ENCODE assay signal across 9 cellular contexts in genomic region chr19:3506384-3507340, GRCh38. TPM values are rescaled to one million over a fixed set of nuclear protein-coding genes. Genes with fewer than 3 reads are reported as not detected.
DNase-seq lines count a peak whose midpoint lies in the region; ATAC-seq and TF ChIP-seq lines count a peak whose summit lies in the region.
"Had no signal": no experiment of that assay in that cellular context is flagged by ENCODE, and none has a peak within 500 bp of the region (broad histone marks: within the 10 kb centered on the region; RNA-seq: fewer than 3 reads in every experiment).

No MANE protein-coding gene starts in this region.

- H3K27ac ChIP-seq in HCT116 (ENCODE audit: low read depth, low read length) (peak overlapping the region; percentile 93), substantia nigra (ENCODE audit: low read depth, low read length, poor library complexity, severe bottlenecking) (peak overlapping the region; percentile 65)

- peak overlapping the region; percentile 88 to 90 (median 88) for H3K4me3 Mint-ChIP-seq in T-cell

- no peaks in the 10 kb centered on the region for H3K9me2 ChIP-seq in HCT116 (ENCODE audit: insufficient read depth)

- DNase-seq in GM03348 (ENCODE audit: low spot score) (peak; percentile 60), HCT116 (ENCODE audit: low read depth, low spot score) (no peak), T-cell (peak in 24 of 34 experiments; percentile 10 to 41 (median 22)), dedifferentiated amniotic fluid mesenchymal stem cell (ENCODE audit: extremely low spot score) (peak; percentile 15), lung microvascular endothelial cell (ENCODE audit: low read depth in 2 of 2) (peak; percentile 34 to 35), substantia nigra (lab: John Stamatoyannopoulos, UW) (peak in 13 of 49 donors; percentile 5 to 59 (median 39)), DMS114 treated with DMSO at 0.1 percent for 48 hours (lab: John Stamatoyannopoulos, UW; ENCODE audit: unreplicated experiment) (no peak), NCI-H510A treated with DMSO at 0.1 percent for 48 hours (lab: John Stamatoyannopoulos, UW) (no peak)

- peak overlapping the region; percentile 83 to 91 for H3K4me3 ChIP-seq in HCT116 (replicated peaks in 1 of 2; ENCODE audit: low read depth in 1 of 2, low read length in 2 of 2)

- RAD21 ChIA-PET in HCT116 (lab: Charles Lee; ENCODE audit: low non-redundant PET in 1 of 2, low total read pairs in 2 of 2, uncharacterized antibody in 2 of 2, unreplicated experiment in 2 of 2) = interaction anchor here in 1 of 2 experiments (0.6 kb wide), 1 partner anchor 206 kb away, joined by 5 read pairs; no protein-coding TSS in a partner anchor

- intact Hi-C loops in HCT116 (cut with micrococcal nuclease) = no loop called here

- no peak for TF ChIP-seq CTCF in HCT116 (IDR thresholded peaks at IDR 0.05 in 2 of 3, conservative IDR thresholded peaks at IDR 0.05 in 1 of 3; ENCODE audit: borderline replicate concordance in 1 of 3, insufficient read depth in 1 of 3, low read depth in 2 of 3, low read length in 2 of 3)

- H3K4me1 Mint-ChIP-seq in T-cell = peaks cover 43 to 54% (median 50%) of the 10 kb centered on the region in 3 donors

- BruUV-seq in HCT116 (replicated peaks; lab: Mats Ljungman, UMichigan) = no TSS peak

- peak overlapping the region; percentile 94 for H3K9ac ChIP-seq in HCT116 (ENCODE audit: low read length)

- CTCF ChIA-PET in HCT116 (lab: Charles Lee) = no interaction called here
- CTCF ChIA-PET in T-cell (lab: Charles Lee) = interaction anchor here in 1 of 2 donors (0.7 kb wide), 1 partner anchor 633 kb away, joined by 4 read pairs; no protein-coding TSS in a partner anchor

- H3K9me3 Mint-ChIP-seq in T-cell = no peaks in the 10 kb centered on the region

- H3K27ac Mint-ChIP-seq in T-cell = peak overlapping the region; percentile 76 to 77

- no peaks in the 10 kb centered on the region for H4K20me1 ChIP-seq in HCT116 (ENCODE audit: insufficient read depth)

- H3K79me2 ChIP-seq in HCT116 (ENCODE audit: insufficient read depth, low read length) = peaks cover 54% of the 10 kb centered on the region

- ATAC-seq in HCT116 (no peak; the same call in 1 of the 2 replicates), T-cell (replicated peaks in 1 of 4) (peak in 2 of 4 experiments; percentile 2 to 4)

- H2AFZ ChIP-seq in HCT116 (ENCODE audit: low read depth, low read length, poor library complexity, severe bottlenecking) = no peak overlapping the region

- POLR2A ChIA-PET in HCT116 (lab: Charles Lee) (no interaction called here), T-cell (lab: Charles Lee) (interaction anchor here in 1 of 2 donors (0.7 kb wide), 2 partner anchors 9 to 896 kb away, joined by 6 to 7 read pairs; partner anchors contain the start of gene CHAF1A)

- H3K27me3 ChIP-seq in HCT116 (ENCODE audit: insufficient read depth, low read length) = no peaks in the 10 kb centered on the region

- no peak for TF ChIP-seq RAD21 in HCT116 (IDR thresholded peaks at IDR 0.05; ENCODE audit: low read depth)

- TF ChIP-seq POLR2A in HCT116 (IDR thresholded peaks at IDR 0.05; ENCODE audit: borderline replicate concordance, extremely low read depth, insufficient read depth, insufficient read length) = no peak

- H3K36me3 Mint-ChIP-seq in T-cell = peaks cover 8% of the 10 kb centered on the region

- H3K4me1 ChIP-seq in HCT116 (ENCODE audit: control insufficient read depth in 1 of 2, insufficient read depth in 2 of 2, low read length in 2 of 2) = peaks cover 23 to 40% of the 10 kb centered on the region in 2 experiments

- H3K4me2 ChIP-seq in HCT116 (ENCODE audit: low read length) = peak overlapping the region; percentile 99

- peaks cover 2 to 12% of the 10 kb centered on the region in 2 experiments; a peak in 2 of 4 replicates for H3K36me3 ChIP-seq in HCT116 (ENCODE audit: control insufficient read depth in 1 of 2, insufficient read depth in 2 of 2, low read length in 2 of 2)

- H3K27me3 Mint-ChIP-seq in T-cell = no peaks in the 10 kb centered on the region

- no peaks in the 10 kb centered on the region for H3K9me3 ChIP-seq in HCT116 (ENCODE audit: control insufficient read depth in 1 of 2, insufficient read depth in 1 of 2, low read depth in 1 of 2, low read length in 2 of 2)

TF ChIP-seq in HCT116, 20 proteins besides CTCF, POLR2A, EP300 and RAD21:
- TF ChIP-seq MAX (IDR thresholded peaks at IDR 0.05) (no peak), REST (IDR thresholded peaks at IDR 0.05; ENCODE audit: low read depth) (no peak), ZFX (IDR thresholded peaks at IDR 0.05) (peak; percentile 57; the same call in 1 of the 2 replicates)

RNA-seq across cellular contexts. Expression of gene FZR1, which starts 0.6 kb away (rescaled TPM):
- total RNA-seq in HCT116 (2021; ENCODE audit: unreplicated experiment) (60.3 TPM), T-cell (10 to 100 TPM; 74.0 to 85.6 (median 77.8) TPM), lung microvascular endothelial cell (21.1 and 25.2 TPM in 2 replicates)
- polyA plus RNA-seq in HCT116 (2012) = 64.5 and 76.2 TPM in 2 replicates

RNA-seq across cellular contexts. Expression of gene DOHH, which starts 6.2 kb away (rescaled TPM):
- total RNA-seq in HCT116 (2021; ENCODE audit: unreplicated experiment) = 20.9 TPM
- polyA plus RNA-seq in HCT116 (2012) = 15.9 and 20.8 TPM in 2 replicates
- 10 to 100 TPM in 3 of 5 donors, 1 to 10 TPM in 2; 5.0 to 12.3 (median 11.1) TPM for total RNA-seq in T-cell
- 6.8 and 10.1 TPM in 2 replicates for total RNA-seq in lung microvascular endothelial cell

RNA-seq across cellular contexts. Expression of gene SMIM44, which starts 23.4 kb away (rescaled TPM):
- total RNA-seq in HCT116 (2021; ENCODE audit: unreplicated experiment) (not detected), T-cell (not detected), lung microvascular endothelial cell (not detected in 2 replicates)
- not detected in 2 replicates for polyA plus RNA-seq in HCT116 (2012)
- total RNA-seq: T-helper 2 cell treated with Interferon-gamma antibody and Interleukin-4, amounts not matched to agents 100 ng/mL and 5 ng/mL, for 36 hours had no signal

RNA-seq across cellular contexts. Expression of gene SMIM24, which starts 26.3 kb away (rescaled TPM):
- total RNA-seq in HCT116 (2021; ENCODE audit: unreplicated experiment) (not detected), T-cell (1 to 10 TPM in 1 of 5 donors, under 1 TPM in 3, not detected in 1; 0.33 to 1.3 (median 0.78) TPM), lung microvascular endothelial cell (not detected in 2 replicates)
- 0.10 and 0.12 TPM in 2 replicates for polyA plus RNA-seq in HCT116 (2012)

RNA-seq across cellular contexts. Expression of gene TEKTIP1, which starts 32.3 kb away (rescaled TPM):
- 1.2 TPM for total RNA-seq in HCT116 (2021; ENCODE audit: unreplicated experiment)
- polyA plus RNA-seq in HCT116 (2012) = 1.1 and 1.9 TPM in 2 replicates
- 10 to 100 TPM in 3 of 5 donors, 1 to 10 TPM in 2; 7.7 to 12.4 (median 10.3) TPM for total RNA-seq in T-cell
- total RNA-seq in lung microvascular endothelial cell = not detected in 2 replicates

Comparison
In these comparisons a context has a peak if more than half of its experiments do, and no peak if none do; other contexts are left out.
1. DNase-seq: peak in GM03348 (single experiment), T-cell (24 of 34), dedifferentiated amniotic fluid mesenchymal stem cell (single experiment) and lung microvascular endothelial cell (2 of 2); none in HCT116 (single experiment), DMS114 treated with DMSO at 0.1 percent for 48 hours (single experiment) and NCI-H510A treated with DMSO at 0.1 percent for 48 hours (single experiment).